In the genomic region with DNA sequence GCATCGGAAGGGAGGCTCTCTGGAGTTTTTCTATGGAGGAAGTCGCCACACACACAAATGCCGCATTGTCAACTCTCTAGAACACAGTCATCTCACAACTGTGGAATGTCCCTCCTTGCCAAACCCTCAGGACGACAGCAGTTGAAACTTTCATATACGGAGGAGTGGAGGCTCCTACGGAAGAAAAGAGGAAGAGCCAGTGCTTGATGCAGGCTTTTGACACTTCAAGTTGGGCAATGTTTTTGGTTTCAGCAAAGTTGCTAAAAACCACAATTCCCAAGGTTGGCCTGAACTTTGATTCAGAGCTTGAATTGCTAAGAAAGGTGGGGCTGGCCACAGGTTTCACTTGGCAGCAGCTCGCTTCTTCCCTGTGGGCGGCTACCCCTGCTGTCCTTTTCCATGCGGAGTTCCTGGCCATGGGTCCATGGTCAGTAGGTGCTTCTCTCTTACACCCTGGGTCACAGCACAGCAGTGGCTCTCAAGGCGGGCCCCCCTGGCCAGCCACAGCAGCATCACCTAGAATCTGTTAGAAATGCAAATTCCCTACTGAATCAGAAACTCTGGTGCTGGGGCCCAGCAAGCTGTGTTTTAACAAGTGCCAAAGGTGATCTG, we compare ENCODE assay signal across 8 cellular contexts.
DNase-seq lines count a peak whose midpoint lies in the region; ATAC-seq, FAIRE-seq and TF ChIP-seq lines count a peak whose summit lies in the region.

No MANE protein-coding gene starts in this region.

- peak; percentile 21; the same call in 1 of the 2 replicates for TF ChIP-seq RAD21 in GM12878 (IDR thresholded peaks at IDR 0.05; ENCODE audit: insufficient read depth, low read depth, low read length)

- SMC1A ChIA-PET in GM12878 (lab: Charles Lee; ENCODE audit: uncharacterized antibody, unreplicated experiment) = interaction anchor here (0.8 to 6.8 kb wide), 27 partner anchors 8 to 634 kb away, joined by 3 to 94 read pairs (median 5); no protein-coding TSS in a partner anchor

- CTCF ChIA-PET in GM12878 (lab: Yijun Ruan, JAX) = interaction anchor here (0.5 to 2.6 kb wide), 6 partner anchors 12 to 346 kb away, joined by 3 to 9 read pairs (median 4); no protein-coding TSS in a partner anchor

- no peak overlapping the region for H3K4me3 Mint-ChIP-seq in stimulated activated memory B cell treated with anti-CD40 and anti-IgM and Interleukin-4, amounts not matched to agents 10 μg/mL and 1 μg/mL and 100 μg/mL, for 72 hours

- peak; percentile 51 for DNase-seq in GM10266 (ENCODE audit: extremely low spot score)
- peak; percentile 91 for DNase-seq in GM12878 (ENCODE audit: low read depth, low spot score)
- DNase-seq in NCI-H446 (lab: John Stamatoyannopoulos, UW) = no peak
- no peak for DNase-seq in brain microvascular endothelial cell
- no peak for DNase-seq in DMS53 (lab: John Stamatoyannopoulos, UW)

- peak; percentile 91 for FAIRE-seq in GM12878 (lab: Jason Lieb, UNC)

- no peaks in the 10 kb centered on the region for H3K36me3 Mint-ChIP-seq in stimulated activated memory B cell treated with anti-CD40 and anti-IgM and Interleukin-4, amounts not matched to agents 10 μg/mL and 1 μg/mL and 100 μg/mL, for 72 hours

- TF ChIP-seq EP300 in GM12878 (IDR thresholded peaks at IDR 0.05; ENCODE audit: borderline replicate concordance in 1 of 2, control insufficient read depth in 1 of 2, low read depth in 2 of 2, low read length in 2 of 2) = peak; percentile 98 to 99

- peaks cover 12% of the 10 kb centered on the region for H3K4me1 Mint-ChIP-seq in stimulated activated memory B cell treated with anti-CD40 and anti-IgM and Interleukin-4, amounts not matched to agents 10 μg/mL and 1 μg/mL and 100 μg/mL, for 72 hours

- H3K36me3 ChIP-seq in GM12878 (ENCODE audit: control insufficient read depth in 2 of 2, insufficient read depth in 2 of 2, low read length in 1 of 2) (no peaks in the 10 kb centered on the region), brain microvascular endothelial cell (replicated peaks) (no peaks in the 10 kb centered on the region)

- RAD21 ChIA-PET in GM12878 (lab: Charles Lee; ENCODE audit: unreplicated experiment) = interaction anchor here (0.8 to 3.7 kb wide), 13 partner anchors 22 to 711 kb away, joined by 3 to 31 read pairs (median 3); no protein-coding TSS in a partner anchor

- no peaks in the 10 kb centered on the region for H3K27me3 ChIP-seq in GM12878 (replicated peaks in 1 of 2; ENCODE audit: control insufficient read depth in 2 of 2, insufficient read depth in 2 of 2, low read length in 1 of 2)
- H3K27me3 ChIP-seq in brain microvascular endothelial cell (replicated peaks) = no peaks in the 10 kb centered on the region

- POLR2A ChIA-PET in GM12878 (lab: Charles Lee) = interaction anchor here (1.0 to 1.7 kb wide), 2 partner anchors 15 to 50 kb away, joined by 3 to 5 read pairs; no protein-coding TSS in a partner anchor

- TF ChIP-seq CTCF in GM10266 (IDR thresholded peaks at IDR 0.05; ENCODE audit: control insufficient read depth, insufficient read depth, low read depth, missing control alignments) (no peak), GM12878 (IDR thresholded peaks at IDR 0.05 in 2 of 3, conservative IDR thresholded peaks at IDR 0.05 in 1 of 3; ENCODE audit: control insufficient read depth in 2 of 3, extremely low read depth in 1 of 3, insufficient read depth in 1 of 3, low read depth in 3 of 3, low read length in 3 of 3) (no peak), brain microvascular endothelial cell (IDR thresholded peaks at IDR 0.05; ENCODE audit: low read depth, low read length, missing control alignments) (no peak)

- peak overlapping the region; percentile 38 for H3K27ac Mint-ChIP-seq in stimulated activated memory B cell treated with anti-CD40 and anti-IgM and Interleukin-4, amounts not matched to agents 10 μg/mL and 1 μg/mL and 100 μg/mL, for 72 hours

- in situ Hi-C loops in GM12878 (cut with MboI) = no loop called here
- in situ Hi-C loops in brain microvascular endothelial cell (cut with HindIII; ENCODE audit: low pct_ligation_motif_present, low sequenced_read_pairs) = no loop called here

- ATAC-seq in GM21381 (IDR thresholded peaks at IDR 0.05; ENCODE audit: unreplicated experiment) (peak; percentile 76), HG03558 (IDR thresholded peaks at IDR 0.05; ENCODE audit: extremely low read depth, unreplicated experiment) (peak; percentile 69), GM12878 (peak; percentile 86)
- peak; percentile 74 for ATAC-seq in stimulated activated memory B cell treated with anti-CD40 and anti-IgM and Interleukin-4, amounts not matched to agents 10 μg/mL and 1 μg/mL and 100 μg/mL, for 72 hours

- no peak overlapping the region for H2AFZ ChIP-seq in GM12878 (ENCODE audit: control insufficient read depth, low read depth, low read length)

- H3K4me2 ChIP-seq in GM12878 (ENCODE audit: control insufficient read depth, insufficient read depth) = peak overlapping the region; percentile 14

- no peaks in the 10 kb centered on the region for H3K9me3 Mint-ChIP-seq in stimulated activated memory B cell treated with anti-CD40 and anti-IgM and Interleukin-4, amounts not matched to agents 10 μg/mL and 1 μg/mL and 100 μg/mL, for 72 hours

- H3K79me2 ChIP-seq in GM12878 (ENCODE audit: control insufficient read depth, insufficient read depth, low read length) = no peaks in the 10 kb centered on the region

- no TSS peak for BruUV-seq in GM12878 (replicated peaks; lab: Mats Ljungman, UMichigan)

- peaks cover 3% of the 10 kb centered on the region; the same call in 2 of the 3 replicates for H3K9me3 ChIP-seq in GM12878 (replicated peaks; ENCODE audit: control insufficient read depth, insufficient read depth, low read length)

- H3K27ac ChIP-seq in GM12878 (ENCODE audit: control insufficient read depth, insufficient read depth) (peak overlapping the region; percentile 48), brain microvascular endothelial cell (no peak overlapping the region)

- H3K4me3 ChIP-seq in GM12878 (peak overlapping the region; percentile 45), brain microvascular endothelial cell (ENCODE audit: low read depth, low read length) (no peak overlapping the region)

- no peak for TF ChIP-seq POLR2A in GM12878 (IDR thresholded peaks at IDR 0.05; ENCODE audit: low read depth, low read length)

- WGBS in GM12878 (ENCODE audit: insufficient coverage, insufficient replicate concordance, low lambda C conversion rate, missing lambda C conversion rate) = under 1% methylated on average over 10 of the region's 10 CpGs

- intact Hi-C loops in GM12878 (cut with micrococcal nuclease; ENCODE audit: unreplicated experiment) = loop anchor here (1.0 to 2.0 kb wide), 8 partner anchors 37 to 769 kb away; no protein-coding TSS in a partner anchor

- H4K20me1 ChIP-seq in GM12878 (ENCODE audit: control insufficient read depth, insufficient read depth) = no peaks in the 10 kb centered on the region

- peaks cover 19% of the 10 kb centered on the region for H3K4me1 ChIP-seq in GM12878 (ENCODE audit: control insufficient read depth, insufficient read depth, low read length)

- no peaks in the 10 kb centered on the region for H3K27me3 Mint-ChIP-seq in stimulated activated memory B cell treated with anti-CD40 and anti-IgM and Interleukin-4, amounts not matched to agents 10 μg/mL and 1 μg/mL and 100 μg/mL, for 72 hours

- no peak overlapping the region for H3K9ac ChIP-seq in GM12878 (ENCODE audit: control insufficient read depth, insufficient read depth, low read length)

TF ChIP-seq in GM12878, 131 proteins besides CTCF, POLR2A, EP300 and RAD21 (continues in another document):
- TF ChIP-seq MTA2 (IDR thresholded peaks at IDR 0.05; ENCODE audit: low read depth) (peak; percentile 98), TARDBP (IDR thresholded peaks at IDR 0.05; ENCODE audit: borderline replicate concordance) (no peak), BRCA1 (IDR thresholded peaks at IDR 0.05; ENCODE audit: low read depth, low read length) (no peak), ASH2L (IDR thresholded peaks at IDR 0.05; ENCODE audit: borderline replicate concordance, low read depth) (no peak), NR2F1 (conservative IDR thresholded peaks at IDR 0.05) (peak; percentile 94), ZNF622 (IDR thresholded peaks at IDR 0.05) (no peak), MYB (IDR thresholded peaks at IDR 0.05; ENCODE audit: borderline replicate concordance, low read depth, low read length) (0 out of 2 replicates have a peak, but pooled peaks have one; percentile 17)
- TF ChIP-seq, protein P1, sequence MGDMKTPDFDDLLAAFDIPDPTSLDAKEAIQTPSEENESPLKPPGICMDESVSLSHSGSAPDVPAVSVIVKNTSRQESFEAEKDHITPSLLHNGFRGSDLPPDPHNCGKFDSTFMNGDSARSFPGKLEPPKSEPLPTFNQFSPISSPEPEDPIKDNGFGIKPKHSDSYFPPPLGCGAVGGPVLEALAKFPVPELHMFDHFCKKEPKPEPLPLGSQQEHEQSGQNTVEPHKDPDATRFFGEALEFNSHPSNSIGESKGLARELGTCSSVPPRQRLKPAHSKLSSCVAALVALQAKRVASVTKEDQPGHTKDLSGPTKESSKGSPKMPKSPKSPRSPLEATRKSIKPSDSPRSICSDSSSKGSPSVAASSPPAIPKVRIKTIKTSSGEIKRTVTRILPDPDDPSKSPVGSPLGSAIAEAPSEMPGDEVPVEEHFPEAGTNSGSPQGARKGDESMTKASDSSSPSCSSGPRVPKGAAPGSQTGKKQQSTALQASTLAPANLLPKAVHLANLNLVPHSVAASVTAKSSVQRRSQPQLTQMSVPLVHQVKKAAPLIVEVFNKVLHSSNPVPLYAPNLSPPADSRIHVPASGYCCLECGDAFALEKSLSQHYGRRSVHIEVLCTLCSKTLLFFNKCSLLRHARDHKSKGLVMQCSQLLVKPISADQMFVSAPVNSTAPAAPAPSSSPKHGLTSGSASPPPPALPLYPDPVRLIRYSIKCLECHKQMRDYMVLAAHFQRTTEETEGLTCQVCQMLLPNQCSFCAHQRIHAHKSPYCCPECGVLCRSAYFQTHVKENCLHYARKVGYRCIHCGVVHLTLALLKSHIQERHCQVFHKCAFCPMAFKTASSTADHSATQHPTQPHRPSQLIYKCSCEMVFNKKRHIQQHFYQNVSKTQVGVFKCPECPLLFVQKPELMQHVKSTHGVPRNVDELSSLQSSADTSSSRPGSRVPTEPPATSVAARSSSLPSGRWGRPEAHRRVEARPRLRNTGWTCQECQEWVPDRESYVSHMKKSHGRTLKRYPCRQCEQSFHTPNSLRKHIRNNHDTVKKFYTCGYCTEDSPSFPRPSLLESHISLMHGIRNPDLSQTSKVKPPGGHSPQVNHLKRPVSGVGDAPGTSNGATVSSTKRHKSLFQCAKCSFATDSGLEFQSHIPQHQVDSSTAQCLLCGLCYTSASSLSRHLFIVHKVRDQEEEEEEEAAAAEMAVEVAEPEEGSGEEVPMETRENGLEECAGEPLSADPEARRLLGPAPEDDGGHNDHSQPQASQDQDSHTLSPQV (IDR thresholded peaks at IDR 0.05) = 0 out of 2 replicates have a peak, but pooled peaks have one; percentile 66
- TF ChIP-seq, protein P2, sequence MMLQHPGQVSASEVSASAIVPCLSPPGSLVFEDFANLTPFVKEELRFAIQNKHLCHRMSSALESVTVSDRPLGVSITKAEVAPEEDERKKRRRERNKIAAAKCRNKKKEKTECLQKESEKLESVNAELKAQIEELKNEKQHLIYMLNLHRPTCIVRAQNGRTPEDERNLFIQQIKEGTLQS (IDR thresholded peaks at IDR 0.05; ENCODE audit: borderline replicate concordance, extremely low read depth, low read depth, low read length) = no peak

Comparison
In these comparisons a context has a peak if more than half of its experiments do, and no peak if none do; other contexts are left out.
1. DNase-seq: peak in GM10266 (single experiment) and GM12878 (single experiment); none in NCI-H446 (0 of 2), brain microvascular endothelial cell (single experiment) and DMS53 (single experiment).
2. Peak in every context shown above with its lines, with median percentiles within 50 percentile points of each other: ATAC-seq.